In the genomic region with DNA sequence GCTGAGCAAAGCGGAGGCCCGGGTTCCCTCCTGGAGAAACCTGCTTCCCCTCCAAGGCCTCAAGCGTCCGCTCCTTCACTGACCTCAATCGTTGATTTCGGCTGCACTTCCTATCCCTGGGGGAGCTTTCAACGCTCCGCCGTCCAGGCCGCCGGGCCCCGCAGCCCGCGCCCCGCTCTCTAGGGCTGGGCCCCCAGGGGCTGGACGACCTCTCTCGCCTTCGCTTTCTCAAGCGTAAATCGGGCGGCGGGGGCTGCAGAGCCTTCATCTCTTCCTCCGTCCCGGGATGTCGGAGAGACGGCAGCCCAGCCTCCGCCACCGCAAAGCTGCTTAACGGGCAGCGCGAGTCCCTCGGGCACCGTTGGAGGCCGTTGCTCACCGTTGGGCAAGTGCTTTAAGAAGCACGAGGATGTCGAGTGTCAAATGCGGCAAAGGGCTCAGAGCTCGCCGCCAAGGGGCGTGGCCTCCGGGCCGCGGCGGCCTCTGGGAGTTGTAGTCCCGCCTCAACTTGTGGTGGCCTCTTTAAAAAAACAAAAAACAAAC, we compare ENCODE assay signal across 8 cellular contexts. TPM values are rescaled to one million over a fixed set of nuclear protein-coding genes. Genes with fewer than 3 reads are reported as not detected.
DNase-seq lines count a peak whose midpoint lies in the region; ATAC-seq, FAIRE-seq and TF ChIP-seq lines count a peak whose summit lies in the region.

No MANE protein-coding gene starts in this region.

- no peaks in the 10 kb centered on the region; the same call in 2 of the 3 replicates for H3K9me3 ChIP-seq in GM12878 (replicated peaks; ENCODE audit: control insufficient read depth, insufficient read depth, low read length)
- H3K9me3 ChIP-seq in iPS-20b (ENCODE audit: insufficient read depth, low read depth, low read length): no peaks in the 10 kb centered on the region
- H3K9me3 ChIP-seq in skeletal muscle satellite cell (replicated peaks; ENCODE audit: low read length): no peaks in the 10 kb centered on the region
- no peaks in the 10 kb centered on the region for H3K9me3 ChIP-seq in Caco-2

- WGBS in GM12878 (ENCODE audit: insufficient coverage, insufficient replicate concordance, low lambda C conversion rate, missing lambda C conversion rate): 19% methylated on average over 45 of the region's 46 CpGs

- peaks cover 46% of the 10 kb centered on the region for H3K27me3 ChIP-seq in GM23338 (ENCODE audit: insufficient read depth)
- H3K27me3 ChIP-seq in GM12878 (replicated peaks in 1 of 2; ENCODE audit: control insufficient read depth in 2 of 2, insufficient read depth in 2 of 2, low read length in 1 of 2): peaks cover 2 to 11% of the 10 kb centered on the region in 2 experiments
- H3K27me3 ChIP-seq in iPS-20b (ENCODE audit: insufficient read depth, low read length): peaks cover 65% of the 10 kb centered on the region
- H3K27me3 ChIP-seq in skeletal muscle satellite cell (ENCODE audit: control insufficient read depth, insufficient read depth, low read length): peaks cover 33% of the 10 kb centered on the region
- H3K27me3 ChIP-seq in Caco-2 (replicated peaks; ENCODE audit: control insufficient read depth, insufficient read depth, low read length): no peaks in the 10 kb centered on the region

- no peak for TF ChIP-seq CTCF in CD14-positive monocyte (IDR thresholded peaks at IDR 0.05)
- TF ChIP-seq CTCF in GM23338 (conservative IDR thresholded peaks at IDR 0.05; ENCODE audit: low read depth in 2 of 2): no peak
- TF ChIP-seq CTCF in GM12878 (IDR thresholded peaks at IDR 0.05 in 2 of 3, conservative IDR thresholded peaks at IDR 0.05 in 1 of 3; ENCODE audit: control insufficient read depth in 2 of 3, extremely low read depth in 1 of 3, insufficient read depth in 1 of 3, low read depth in 3 of 3, low read length in 3 of 3): no peak
- no peak for TF ChIP-seq CTCF in Caco-2 (IDR thresholded peaks at IDR 0.05; ENCODE audit: insufficient read depth in 1 of 2, low read depth in 1 of 2, low read length in 1 of 2, severe bottlenecking in 1 of 2, unreplicated experiment in 1 of 2)

- RAD21 ChIA-PET in GM12878 (lab: Charles Lee; ENCODE audit: unreplicated experiment): no interaction called here

- H3F3A ChIP-seq in GM23338 (replicated peaks; ENCODE audit: low read depth): no peaks in the 10 kb centered on the region

- H3K4me2 ChIP-seq in GM23338 (peak overlapping the region; percentile 100), GM12878 (ENCODE audit: control insufficient read depth, insufficient read depth) (peak overlapping the region; percentile 48; the same call in 1 of the 2 replicates), skeletal muscle satellite cell (ENCODE audit: low read length) (peak overlapping the region; percentile 53)

- in situ Hi-C loops in GM12878 (cut with MboI): no loop called here

- FAIRE-seq in GM12878 (lab: Jason Lieb, UNC): no peak
- FAIRE-seq in HTR-8/SVneo (lab: Jason Lieb, UNC): no peak

- peak overlapping the region; percentile 99 for H2AFZ ChIP-seq in GM23338
- peak overlapping the region; percentile 65 for H2AFZ ChIP-seq in GM12878 (ENCODE audit: control insufficient read depth, low read depth, low read length)

- DNase-seq in CD14-positive monocyte (ENCODE audit: low spot score): peak; percentile 89
- DNase-seq in GM23338 (ENCODE audit: low spot score): peak; percentile 90
- peak; percentile 61 for DNase-seq in T-helper 22 cell (ENCODE audit: low read depth)
- no peak for DNase-seq in GM12878 (ENCODE audit: low read depth, low spot score)
- no peak for DNase-seq in HTR-8/SVneo (ENCODE audit: insufficient read length, low spot score)
- DNase-seq in Caco-2: no peak

- BruUV-seq in GM12878 (replicated peaks; lab: Mats Ljungman, UMichigan) (no TSS peak), Caco-2 (replicated peaks; lab: Mats Ljungman, UMichigan) (no TSS peak)

- peak overlapping the region; percentile 84 for H3K4me3 ChIP-seq in GM23338
- no peak overlapping the region; the same call in 1 of the 2 replicates for H3K4me3 ChIP-seq in GM12878
- H3K4me3 ChIP-seq in iPS-20b (ENCODE audit: low read length): peak overlapping the region; percentile 70
- peak overlapping the region; percentile 67 for H3K4me3 ChIP-seq in skeletal muscle satellite cell (ENCODE audit: low read length)
- H3K4me3 ChIP-seq in Caco-2 (ENCODE audit: low read depth, low read length): no peak overlapping the region

- H3K4me3 Mint-ChIP-seq in CD14-positive monocyte: peak overlapping the region; percentile 80 to 91
- H3K4me3 Mint-ChIP-seq in GM23338: peak overlapping the region; percentile 80
- no peak overlapping the region for H3K4me3 Mint-ChIP-seq in Caco-2 (ENCODE audit: unreplicated experiment)

- H3K27ac Mint-ChIP-seq in CD14-positive monocyte (peak overlapping the region in 4 of 7 donors; percentile 15 to 81 (median 70)), GM23338 (no peak overlapping the region), Caco-2 (ENCODE audit: unreplicated experiment) (no peak overlapping the region)

- intact Hi-C loops in CD14-positive monocyte (cut with micrococcal nuclease) (loop anchor here in 1 of 2 donors (10.0 kb wide), 1 partner anchor 267 kb away; a partner anchor contains a TSS), GM12878 (cut with micrococcal nuclease; ENCODE audit: unreplicated experiment) (no loop called here), Caco-2 (cut with micrococcal nuclease; ENCODE audit: unreplicated experiment) (no loop called here)

- H3K36me3 ChIP-seq in GM23338 (ENCODE audit: insufficient read depth) (no peaks in the 10 kb centered on the region), GM12878 (ENCODE audit: control insufficient read depth in 2 of 2, insufficient read depth in 2 of 2, low read length in 1 of 2) (no peaks in the 10 kb centered on the region), iPS-20b (ENCODE audit: insufficient read depth, low read depth, low read length) (no peaks in the 10 kb centered on the region), skeletal muscle satellite cell (ENCODE audit: insufficient read depth, low read length) (no peaks in the 10 kb centered on the region), Caco-2 (ENCODE audit: control insufficient read depth, insufficient read depth, low read length) (no peaks in the 10 kb centered on the region)

- no peak for TF ChIP-seq RAD21 in GM12878 (IDR thresholded peaks at IDR 0.05; ENCODE audit: insufficient read depth, low read depth, low read length)

- peak; percentile 77 for ATAC-seq in GM23338
- peak; percentile 21; the same call in 1 of the 3 replicates for ATAC-seq in GM12878

- CTCF ChIA-PET in GM12878 (lab: Yijun Ruan, JAX) (no interaction called here), Caco-2 (lab: Charles Lee) (no interaction called here)

- peaks cover 31% of the 10 kb centered on the region for H3K4me1 Mint-ChIP-seq in CD14-positive monocyte
- H3K4me1 Mint-ChIP-seq in GM23338: peaks cover 13% of the 10 kb centered on the region
- H3K4me1 Mint-ChIP-seq in Caco-2 (ENCODE audit: low read depth, unreplicated experiment): no peaks in the 10 kb centered on the region

- TF ChIP-seq EP300 in GM12878 (IDR thresholded peaks at IDR 0.05; ENCODE audit: borderline replicate concordance in 1 of 2, control insufficient read depth in 1 of 2, low read depth in 2 of 2, low read length in 2 of 2): no peak

- H4K20me1 ChIP-seq in GM23338 (replicated peaks; ENCODE audit: insufficient read depth) (no peaks in the 10 kb centered on the region), GM12878 (ENCODE audit: control insufficient read depth, insufficient read depth) (no peaks in the 10 kb centered on the region)

- H3K9me3 Mint-ChIP-seq in CD14-positive monocyte: peaks cover 0 to 17% (median 3%) of the 10 kb centered on the region in 7 donors
- H3K9me3 Mint-ChIP-seq in GM23338: peaks cover 3% of the 10 kb centered on the region; the same call in 2 of the 3 replicates
- no peaks in the 10 kb centered on the region for H3K9me3 Mint-ChIP-seq in Caco-2 (ENCODE audit: unreplicated experiment)

- H3K27me3 Mint-ChIP-seq in CD14-positive monocyte (ENCODE audit: low read depth in 3 of 3) (peaks cover 21 to 71% (median 61%) of the 10 kb centered on the region in 3 donors), GM23338 (ENCODE audit: insufficient read depth, low read depth, poor library complexity) (peaks cover 48% of the 10 kb centered on the region), Caco-2 (ENCODE audit: insufficient read depth, unreplicated experiment) (peaks cover 5% of the 10 kb centered on the region)

- peaks cover 4% of the 10 kb centered on the region; the same call in 1 of the 2 replicates for H3K4me1 ChIP-seq in GM23338 (ENCODE audit: insufficient read depth)
- H3K4me1 ChIP-seq in GM12878 (ENCODE audit: control insufficient read depth, insufficient read depth, low read length): no peaks in the 10 kb centered on the region; the same call in 1 of the 2 replicates
- no peaks in the 10 kb centered on the region for H3K4me1 ChIP-seq in iPS-20b (ENCODE audit: insufficient read depth, low read length)
- no peaks in the 10 kb centered on the region for H3K4me1 ChIP-seq in skeletal muscle satellite cell (ENCODE audit: control insufficient read depth, insufficient read depth, low read length)
- no peaks in the 10 kb centered on the region for H3K4me1 ChIP-seq in Caco-2

- peaks cover 7 to 10% of the 10 kb centered on the region in 2 donors for H3K36me3 Mint-ChIP-seq in CD14-positive monocyte
- H3K36me3 Mint-ChIP-seq in GM23338 (ENCODE audit: low read depth): no peaks in the 10 kb centered on the region; the same call in 2 of the 3 replicates
- H3K36me3 Mint-ChIP-seq in Caco-2 (ENCODE audit: insufficient read depth, unreplicated experiment): no peaks in the 10 kb centered on the region

- peaks cover 3% of the 10 kb centered on the region; the same call in 1 of the 2 replicates for H3K9me2 ChIP-seq in GM23338 (ENCODE audit: insufficient read depth)

- TF ChIP-seq POLR2A in GM12878 (IDR thresholded peaks at IDR 0.05; ENCODE audit: low read depth, low read length): no peak

- POLR2A ChIA-PET in GM12878 (lab: Charles Lee) (no interaction called here), Caco-2 (lab: Charles Lee) (no interaction called here)

- H3K27ac ChIP-seq in GM23338 (ENCODE audit: low read depth): no peak overlapping the region
- no peak overlapping the region for H3K27ac ChIP-seq in GM12878 (ENCODE audit: control insufficient read depth, insufficient read depth)
- no peak overlapping the region for H3K27ac ChIP-seq in iPS-20b (ENCODE audit: low read length)

- H3K79me2 ChIP-seq in GM23338 (replicated peaks; ENCODE audit: insufficient read depth) (no peaks in the 10 kb centered on the region), GM12878 (ENCODE audit: control insufficient read depth, insufficient read depth, low read length) (no peaks in the 10 kb centered on the region)

- SMC1A ChIA-PET in GM12878 (lab: Charles Lee; ENCODE audit: uncharacterized antibody, unreplicated experiment): no interaction called here

- H3K9ac ChIP-seq in GM12878 (ENCODE audit: control insufficient read depth, insufficient read depth, low read length): no peak overlapping the region
- no peak overlapping the region; the same call in 1 of the 2 replicates for H3K9ac ChIP-seq in iPS-20b (ENCODE audit: low read depth, low read length)
- H3K9ac ChIP-seq in skeletal muscle satellite cell (ENCODE audit: low read depth, low read length): no peak overlapping the region

RNA-seq across cellular contexts. Expression of a gene that starts 8.5 kb away (rescaled TPM):
- polyA plus RNA-seq in CD14-positive monocyte: 1 to 10 TPM; 2.1 to 4.0 TPM
- total RNA-seq in GM23338 (2014; rRNA removed; shearing (Covaris generic)): 76.3 and 85.5 TPM in 2 replicates
- polyA plus RNA-seq in GM23338 (2016; fragmentation: Nextera tagmentation; extraction: Ambion mirVana): 38.8 and 42.7 TPM in 2 replicates
- 1.2 TPM in 1 of 2 replicates, not detected in the other for total RNA-seq in GM12878 (2013; cell fraction: nucleolus; rRNA removed)
- total RNA-seq in GM12878 (2014; rRNA removed): 1.4 and 1.5 TPM in 2 replicates
- total RNA-seq in GM12878 (2014; rRNA removed; fragmentation: Illumina TruSeq; extraction: Trizol): 0.23 and 0.67 TPM in 2 replicates
- 1.7 and 1.8 TPM in 2 replicates for total RNA-seq in GM12878 (2021)
- polyA plus RNA-seq in GM12878 (2011; ENCODE audit: low read depth): 0.43 TPM
- 0.33 and 0.61 TPM in 2 replicates for polyA plus RNA-seq in GM12878 (2011; rRNA removed)
- polyA plus RNA-seq in GM12878 (2011; cell fraction: cytosol; rRNA removed): 0.99 and 1.9 TPM in 2 replicates
- 3.0 and 4.6 TPM in 2 replicates for polyA plus RNA-seq in GM12878 (2011; cell fraction: nucleus; rRNA removed)
- polyA plus RNA-seq in GM12878 (2012): 0.62 and 0.97 TPM in 2 replicates
- polyA plus RNA-seq in GM12878 (2014; fragmentation: Illumina TruSeq; extraction: Trizol): 0.21 TPM in 1 of 2 replicates, not detected in the other
- polyA plus RNA-seq in GM12878 (2014; fragmentation: Nextera tagmentation; extraction: Ambion mirVana): under 1 TPM; 0.11 to 0.15 TPM
- polyA plus RNA-seq in GM12878 (2014; rRNA removed): 1.2 and 2.5 TPM in 2 replicates
- 1 to 10 TPM in 1 of 2 experiments, under 1 TPM in 1; 1.00 to 1.1 TPM for polyA plus RNA-seq in GM12878 (2016; fragmentation: Nextera tagmentation; extraction: Ambion mirVana)
- 0.46 TPM in 1 of 2 replicates, not detected in the other for polyA minus RNA-seq in GM12878 (2011; rRNA and poly(A)+ RNA removed)
- polyA minus RNA-seq in GM12878 (2011; cell fraction: cytosol; rRNA and poly(A)+ RNA removed): not detected in 2 replicates
- 1.2 and 2.1 TPM in 2 replicates for polyA minus RNA-seq in GM12878 (2011; cell fraction: nucleus; rRNA and poly(A)+ RNA removed)
- 3.5 and 15.1 TPM in 2 replicates for total RNA-seq in skeletal muscle satellite cell (2012; rRNA removed)
- total RNA-seq in Caco-2 (2022): 21.2 and 22.1 TPM in 2 replicates

RNA-seq across cellular contexts. Expression of a gene that starts 27.8 kb away (rescaled TPM):
- polyA plus RNA-seq in CD14-positive monocyte: 10 to 100 TPM; 23.2 to 29.3 TPM
- total RNA-seq in GM23338 (2014; rRNA removed; shearing (Covaris generic)): 17.0 and 29.7 TPM in 2 replicates
- polyA plus RNA-seq in GM23338 (2016; fragmentation: Nextera tagmentation; extraction: Ambion mirVana): 35.9 and 36.3 TPM in 2 replicates
- 79.6 and 82.1 TPM in 2 replicates for total RNA-seq in GM12878 (2013; cell fraction: nucleolus; rRNA removed)
- total RNA-seq in GM12878 (2014; rRNA removed): 30.2 and 30.8 TPM in 2 replicates
- total RNA-seq in GM12878 (2014; rRNA removed; fragmentation: Illumina TruSeq; extraction: Trizol): 22.9 and 24.0 TPM in 2 replicates
- total RNA-seq in GM12878 (2021): 42.2 and 44.5 TPM in 2 replicates
- 15.1 TPM for polyA plus RNA-seq in GM12878 (2011; ENCODE audit: low read depth)
- polyA plus RNA-seq in GM12878 (2011; rRNA removed): 39.2 and 46.5 TPM in 2 replicates
- 33.9 and 48.0 TPM in 2 replicates for polyA plus RNA-seq in GM12878 (2011; cell fraction: cytosol; rRNA removed)
- polyA plus RNA-seq in GM12878 (2011; cell fraction: nucleus; rRNA removed): 84.1 and 110 TPM in 2 replicates
- polyA plus RNA-seq in GM12878 (2012): 23.5 and 26.6 TPM in 2 replicates
- polyA plus RNA-seq in GM12878 (2014; fragmentation: Illumina TruSeq; extraction: Trizol): 23.7 and 30.2 TPM in 2 replicates
- 10 to 100 TPM in 1 of 2 experiments, 1 to 10 TPM in 1; 4.2 to 11.2 TPM for polyA plus RNA-seq in GM12878 (2014; fragmentation: Nextera tagmentation; extraction: Ambion mirVana)
- 55.8 and 65.3 TPM in 2 replicates for polyA plus RNA-seq in GM12878 (2014; rRNA removed)
- 10 to 100 TPM; 63.8 to 64.8 TPM for polyA plus RNA-seq in GM12878 (2016; fragmentation: Nextera tagmentation; extraction: Ambion mirVana)
- 35.7 and 40.7 TPM in 2 replicates for polyA minus RNA-seq in GM12878 (2011; rRNA and poly(A)+ RNA removed)
- polyA minus RNA-seq in GM12878 (2011; cell fraction: cytosol; rRNA and poly(A)+ RNA removed): 9.7 and 12.7 TPM in 2 replicates
- 30.6 and 68.0 TPM in 2 replicates for polyA minus RNA-seq in GM12878 (2011; cell fraction: nucleus; rRNA and poly(A)+ RNA removed)
- 23.2 and 27.1 TPM in 2 replicates for total RNA-seq in skeletal muscle satellite cell (2012; rRNA removed)
- 31.6 and 32.2 TPM in 2 replicates for total RNA-seq in Caco-2 (2022)

RNA-seq across cellular contexts. Expression of a gene that starts 57.1 kb away (rescaled TPM):
- polyA plus RNA-seq in CD14-positive monocyte: 1 to 10 TPM; 1.6 to 3.1 TPM
- 4.6 TPM in 2 replicates for total RNA-seq in GM23338 (2014; rRNA removed; shearing (Covaris generic))
- polyA plus RNA-seq in GM23338 (2016; fragmentation: Nextera tagmentation; extraction: Ambion mirVana): 2.2 and 2.3 TPM in 2 replicates
- total RNA-seq in GM12878 (2013; cell fraction: nucleolus; rRNA removed): 42.5 and 46.3 TPM in 2 replicates
- total RNA-seq in GM12878 (2014; rRNA removed): 6.4 and 8.7 TPM in 2 replicates
- total RNA-seq in GM12878 (2014; rRNA removed; fragmentation: Illumina TruSeq; extraction: Trizol): 4.1 and 4.5 TPM in 2 replicates
- 11.1 and 15.1 TPM in 2 replicates for total RNA-seq in GM12878 (2021)
- 2.2 TPM for polyA plus RNA-seq in GM12878 (2011; ENCODE audit: low read depth)
- polyA plus RNA-seq in GM12878 (2011; rRNA removed): 2.9 and 4.7 TPM in 2 replicates
- polyA plus RNA-seq in GM12878 (2011; cell fraction: cytosol; rRNA removed): 3.8 and 5.4 TPM in 2 replicates
- 10.0 and 15.3 TPM in 2 replicates for polyA plus RNA-seq in GM12878 (2011; cell fraction: nucleus; rRNA removed)
- 3.7 and 4.1 TPM in 2 replicates for polyA plus RNA-seq in GM12878 (2012)
- polyA plus RNA-seq in GM12878 (2014; fragmentation: Illumina TruSeq; extraction: Trizol): 3.8 and 4.9 TPM in 2 replicates
- polyA plus RNA-seq in GM12878 (2014; fragmentation: Nextera tagmentation; extraction: Ambion mirVana): 1 to 10 TPM; 1.5 to 2.6 TPM
- 4.2 and 5.7 TPM in 2 replicates for polyA plus RNA-seq in GM12878 (2014; rRNA removed)
- 1 to 10 TPM; 4.4 to 5.5 TPM for polyA plus RNA-seq in GM12878 (2016; fragmentation: Nextera tagmentation; extraction: Ambion mirVana)
- polyA minus RNA-seq in GM12878 (2011; rRNA and poly(A)+ RNA removed): 15.0 and 20.9 TPM in 2 replicates
- polyA minus RNA-seq in GM12878 (2011; cell fraction: cytosol; rRNA and poly(A)+ RNA removed): 6.5 and 8.2 TPM in 2 replicates
- polyA minus RNA-seq in GM12878 (2011; cell fraction: nucleus; rRNA and poly(A)+ RNA removed): 15.1 and 29.6 TPM in 2 replicates
- 1.5 and 3.7 TPM in 2 replicates for total RNA-seq in skeletal muscle satellite cell (2012; rRNA removed)
- total RNA-seq in Caco-2 (2022): 12.2 and 12.5 TPM in 2 replicates

Comparison
In these comparisons a context has a peak if more than half of its experiments do, and no peak if none do; other contexts are left out.
1. DNase-seq: peak in CD14-positive monocyte (single experiment), GM23338 (single experiment) and T-helper 22 cell (single experiment); none in GM12878 (single experiment), HTR-8/SVneo (single experiment) and Caco-2 (0 of 2).
2. H3K27ac Mint-ChIP-seq: peak in CD14-positive monocyte (4 of 7); none in GM23338 (single experiment) and Caco-2 (single experiment).
3. H3K4me2 ChIP-seq: peak in every context shown above with its lines; median percentile 100 in GM23338; 53 in skeletal muscle satellite cell; 48 in GM12878.
4. H3K4me3 ChIP-seq: peak in GM23338 (single experiment), iPS-20b (single experiment) and skeletal muscle satellite cell (single experiment); none in GM12878 (single experiment) and Caco-2 (single experiment).